1 cellular context compared by ENCODE assay signal in genomic region chr6:151425561-151425960, GRCh38.
TF ChIP-seq lines count a peak whose summit lies in the region.

No MANE protein-coding gene starts in this region.

TF ChIP-seq in SK-N-SH, 30 proteins besides CTCF, POLR2A, EP300 and RAD21 (continued from another document):
- TF ChIP-seq ZBTB33 (IDR thresholded peaks at IDR 0.05; ENCODE audit: borderline replicate concordance, low read depth): no peak
- TF ChIP-seq USF2 (IDR thresholded peaks at IDR 0.05; ENCODE audit: borderline replicate concordance, low read depth, low read length): no peak
- no peak for TF ChIP-seq CHD2 (IDR thresholded peaks at IDR 0.05; ENCODE audit: low read length, partially characterized antibody)
- no peak for TF ChIP-seq NRF1 (IDR thresholded peaks at IDR 0.05; ENCODE audit: low read depth, low read length)
- no peak for TF ChIP-seq NFIC (IDR thresholded peaks at IDR 0.05; ENCODE audit: borderline replicate concordance)
- TF ChIP-seq FOSL2 (IDR thresholded peaks at IDR 0.05; ENCODE audit: borderline replicate concordance, low read depth): no peak
